In the genomic region with DNA sequence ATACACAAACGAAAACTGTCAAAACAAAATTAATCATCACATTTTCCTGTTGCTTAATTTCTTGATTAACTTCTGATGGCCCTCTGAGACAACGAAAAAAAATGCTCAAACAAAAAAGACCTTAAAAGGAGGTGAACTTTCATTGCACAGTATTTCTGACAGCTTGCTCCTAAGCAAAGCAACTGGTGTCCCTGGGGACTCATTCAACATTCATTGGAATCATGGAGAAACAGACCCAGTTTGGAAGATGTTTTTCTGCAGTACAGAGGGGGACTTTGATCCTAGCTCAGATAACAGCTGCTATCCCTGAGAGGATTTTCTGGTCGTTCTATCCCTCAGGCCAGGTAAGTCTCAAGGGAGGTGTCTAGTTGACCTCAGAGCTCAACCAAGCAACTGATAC, we compare ENCODE assay signal across 20 cellular contexts.
"Had no signal": no experiment of that assay in that cellular context is flagged by ENCODE, and none has a peak within 500 bp of the region (broad histone marks: within the 10 kb centered on the region; RNA-seq: fewer than 3 reads in every experiment).

No MANE protein-coding gene starts in this region.

- H3K27ac ChIP-seq: esophagus muscularis mucosa, left lung, skin epidermis, tibial artery, vagina, VCaP had no signal

- H3K36me3 ChIP-seq: esophagus muscularis mucosa, left lung, tibial artery, vagina had no signal

- H3K27me3 ChIP-seq: esophagus muscularis mucosa, left lung, tibial artery, vagina had no signal

- ATAC-seq: activated naive CD8-positive, alpha-beta T cell treated with anti-CD3 and anti-CD28 coated beads, Interleukin-2, amount 50 U/mL, for 24 hours; left lung; naive thymus-derived CD4-positive, alpha-beta T cell had no signal

- H3K4me1 ChIP-seq: esophagus muscularis mucosa, left lung, tibial artery, vagina had no signal

- H3K4me3 ChIP-seq: esophagus muscularis mucosa, left lung, skin epidermis, tibial artery, vagina had no signal

- DNase-seq: activated CD4-positive, alpha-beta T cell treated with anti-CD3 and anti-CD28 coated beads for 1 hour; activated CD4-positive, alpha-beta T cell treated with anti-CD3 and anti-CD28 coated beads, Interleukin-2, amount 50 U/mL, for 4 hours; activated naive CD4-positive, alpha-beta T cell treated with anti-CD3 and anti-CD28 coated beads for 36 hours; activated naive CD8-positive, alpha-beta T cell treated with anti-CD3 and anti-CD28 coated beads, Interleukin-2, amount 50 U/mL, for 24 hours; activated T-cell treated with anti-CD3 and anti-CD28 coated beads, Interleukin-2, amount 50 U/mL, for 1 hour; aorta; cortex of kidney; effector CD4-positive, alpha-beta T cell; islet precursor cell; left lung; naive thymus-derived CD4-positive, alpha-beta T cell; posterior cingulate gyrus; stimulated activated CD4-positive, alpha-beta T cell treated with anti-CD3 and anti-CD28 coated beads, Interleukin-15, amount 100 ng/mL, for 24 hours; stimulated activated CD4-positive, alpha-beta T cell treated with anti-CD3 and anti-CD28 coated beads, Interleukin-4, amount 100 ng/mL, for 24 hours; stimulated activated naive CD4-positive, alpha-beta T cell; tibial artery had no signal

- H3K9me3 ChIP-seq: esophagus muscularis mucosa, left lung, tibial artery, vagina had no signal
